ENCODE assay signal across 1 cellular context in genomic region chr12:48349471-48349870, GRCh38.
TF ChIP-seq lines count a peak whose summit lies in the region.

No MANE protein-coding gene starts in this region.

TF ChIP-seq in H1, 55 proteins besides CTCF, POLR2A, EP300 and RAD21 (continued from another document):
- TF ChIP-seq CHD7 (IDR thresholded peaks at IDR 0.05; ENCODE audit: insufficient replicate concordance, low read length) (no peak), KDM5A (IDR thresholded peaks at IDR 0.05; ENCODE audit: low read length) (no peak), KDM4A (IDR thresholded peaks at IDR 0.05; ENCODE audit: low read depth, low read length, severe bottlenecking) (no peak), TAF7 (optimal IDR thresholded peaks at IDR 0.05; ENCODE audit: borderline replicate concordance, low read depth, low read length) (no peak), RBBP5 (IDR thresholded peaks at IDR 0.05; ENCODE audit: borderline replicate concordance, low read depth, low read length) (no peak), RFX5 (IDR thresholded peaks at IDR 0.05; ENCODE audit: borderline replicate concordance, low read depth, low read length) (no peak), ASH2L (IDR thresholded peaks at IDR 0.05; ENCODE audit: low read length) (no peak), MAFK (IDR thresholded peaks at IDR 0.05; ENCODE audit: low read depth, low read length) (no peak), SIRT6 (IDR thresholded peaks at IDR 0.05; ENCODE audit: low read length) (no peak)
